10 cellular contexts compared by ENCODE assay signal in genomic region chr4:138898282-138898681, GRCh38.
A peak's percentile ranks its signal among the peaks of the same experiment; 100 is the strongest.
DNase-seq lines count a peak whose midpoint lies in the region; ATAC-seq, FAIRE-seq and TF ChIP-seq lines count a peak whose summit lies in the region.
"Had no signal": no experiment of that assay in that cellular context is flagged by ENCODE, and none has a peak within 500 bp of the region (broad histone marks: within the 10 kb centered on the region; RNA-seq: fewer than 3 reads in every experiment).

No MANE protein-coding gene starts in this region.

- H3K4me2 ChIP-seq in K562 (ENCODE audit: insufficient read depth, low read length) = no peak overlapping the region; the same call in 1 of the 2 replicates

- CTCF ChIA-PET in K562 (lab: Yijun Ruan, JAX; ENCODE audit: low intra/inter-chr PET ratio) = no interaction called here

- H3K9me3 ChIP-seq in K562 (replicated peaks; ENCODE audit: control insufficient read depth, insufficient read depth, low read depth, low read length) = no peaks in the 10 kb centered on the region
- no peaks in the 10 kb centered on the region for H3K9me3 ChIP-seq in psoas muscle

- H4K20me1 ChIP-seq in K562 (replicated peaks; ENCODE audit: control insufficient read depth, insufficient read depth, low read length) = no peaks in the 10 kb centered on the region

- POLR2A ChIA-PET in K562 (lab: Yijun Ruan, JAX) = interaction anchor here (0.9 to 1.8 kb wide), 4 partner anchors 9 to 18 kb away, joined by 3 to 8 read pairs (median 5); no protein-coding TSS in a partner anchor

- no peak overlapping the region for H3K9ac ChIP-seq in K562 (ENCODE audit: insufficient read depth in 1 of 2, low read depth in 2 of 2, low read length in 2 of 2)

- TF ChIP-seq RAD21 in K562 (CRISPR knock-in tag; conservative IDR thresholded peaks at IDR 0.05 in 1 of 2, IDR thresholded peaks at IDR 0.05 in 1 of 2) = no peak

- FAIRE-seq in K562 (lab: Jason Lieb, UNC) = no peak

- intact Hi-C loops in K562 (cut with micrococcal nuclease) = no loop called here
- intact Hi-C loops in psoas muscle (cut with DNase I) = no loop called here

- H3K36me3 ChIP-seq in K562 (ENCODE audit: control insufficient read depth, insufficient read depth, low read length) (no peaks in the 10 kb centered on the region), psoas muscle (ENCODE audit: insufficient read depth in 1 of 2, low read depth in 1 of 2) (no peaks in the 10 kb centered on the region)

- no TSS peak for BruUV-seq in K562 (replicated peaks; lab: Mats Ljungman, UMichigan)

- H3K27ac ChIP-seq in K562 (ENCODE audit: extremely low read depth, low read depth, low read length) = no peak overlapping the region
- H3K27ac ChIP-seq in psoas muscle = peak overlapping the region; percentile 82

- WGBS in K562 (ENCODE audit: insufficient coverage, low coverage, missing lambda C conversion rate) = 0% methylated on average over 2 of the region's 2 CpGs
- 45 to 54% (median 46%) methylated on average over 2 of the region's 2 CpGs for WGBS in psoas muscle, 3 donors

- no peak overlapping the region for H2AFZ ChIP-seq in K562 (ENCODE audit: low read depth, low read length)

- H3K27me3 ChIP-seq in K562 (ENCODE audit: control insufficient read depth in 2 of 2, insufficient read depth in 2 of 2, low read length in 2 of 2) (no peaks in the 10 kb centered on the region), psoas muscle (ENCODE audit: insufficient read depth in 3 of 3, low read length in 2 of 3) (no peaks in the 10 kb centered on the region)

- H3K4me3 ChIP-seq in K562 = no peak overlapping the region
- peak overlapping the region; percentile 36 for H3K4me3 ChIP-seq in psoas muscle

- H3K79me2 ChIP-seq in K562 (ENCODE audit: control insufficient read depth, insufficient read depth, low read length) = no peaks in the 10 kb centered on the region

- TF ChIP-seq EP300 in K562 (IDR thresholded peaks at IDR 0.05; ENCODE audit: low read length) = no peak; the same call in 1 of the 2 replicates

- TF ChIP-seq CTCF in K562 (IDR thresholded peaks at IDR 0.05 in 2 of 3, conservative IDR thresholded peaks at IDR 0.05 in 1 of 3; ENCODE audit: insufficient read depth in 2 of 3, low read depth in 1 of 3, low read length in 3 of 3) = no peak
- no peak for TF ChIP-seq CTCF in psoas muscle (IDR thresholded peaks at IDR 0.05)

- no peaks in the 10 kb centered on the region for H3K9me1 ChIP-seq in K562 (ENCODE audit: control insufficient read depth, insufficient read depth, low read length)

- H3K4me1 ChIP-seq in K562 (replicated peaks in 1 of 2; ENCODE audit: control insufficient read depth in 2 of 2, insufficient read depth in 2 of 2, low read length in 2 of 2) (peaks cover 0 to 11% of the 10 kb centered on the region in 2 experiments; a peak in 2 of 5 replicates), psoas muscle (peaks cover 18% of the 10 kb centered on the region)

- DNase-seq in NCI-H2171 treated with DMSO at 0.1 percent for 48 hours (lab: John Stamatoyannopoulos, UW) = peak; percentile 56
- no peak for DNase-seq in NCI-H2171 (lab: John Stamatoyannopoulos, UW)
- DNase-seq in NCI-H2081 (lab: John Stamatoyannopoulos, UW) = peak; percentile 48 to 86
- no peak for DNase-seq in K562 (ENCODE audit: extremely low read depth in 1 of 4, low spot score in 3 of 4)
- no peak for DNase-seq in psoas muscle
- DNase-seq in stimulated activated CD4-positive, alpha-beta T cell treated with anti-CD3 and anti-CD28 coated beads, Interleukin-4, amount 100 ng/mL, for 1 hour = no peak
- no peak for DNase-seq in NCI-H2196 (lab: John Stamatoyannopoulos, UW; ENCODE audit: unreplicated experiment)
- DNase-seq in MV-4-11 (lab: John Stamatoyannopoulos, UW) = no peak
- DNase-seq: NCI-H1930, occipital lobe had no signal

- in situ Hi-C loops in K562 (cut with MboI) = no loop called here

- ATAC-seq in K562 (peak; percentile 11; the same call in 1 of the 3 replicates), psoas muscle (peak in 3 of 4 donors; percentile 34 to 54 (median 41))

- no peak for TF ChIP-seq POLR2A in K562 (conservative IDR thresholded peaks at IDR 0.05)

TF ChIP-seq in K562, 482 proteins besides CTCF, POLR2A, EP300 and RAD21 (continues in another document):
- TF ChIP-seq BCL6 (CRISPR knock-in tag; IDR thresholded peaks at IDR 0.05) (no peak), ZNF583 (CRISPR knock-in tag; IDR thresholded peaks at IDR 0.05) (no peak), HNRNPL (IDR thresholded peaks at IDR 0.05; ENCODE audit: low read depth, low read length) (no peak), TRIM24 (IDR thresholded peaks at IDR 0.05) (no peak), CXXC5 (CRISPR knock-in tag; IDR thresholded peaks at IDR 0.05) (no peak), ZNF384 (IDR thresholded peaks at IDR 0.05; ENCODE audit: low read depth, low read length) (no peak), KAT8 (IDR thresholded peaks at IDR 0.05; ENCODE audit: low read depth) (no peak), RBM22 (IDR thresholded peaks at IDR 0.05; ENCODE audit: low read depth, low read length, poor library complexity, severe bottlenecking) (no peak), NFRKB (IDR thresholded peaks at IDR 0.05; ENCODE audit: low read depth) (no peak), ZNF407 (IDR thresholded peaks at IDR 0.05; ENCODE audit: low read depth) (no peak), ZKSCAN8 (CRISPR knock-in tag; IDR thresholded peaks at IDR 0.05) (no peak), SMARCA4 (IDR thresholded peaks at IDR 0.05) (peak; percentile 11; the same call in 1 of the 2 replicates), DACH1 (IDR thresholded peaks at IDR 0.05; ENCODE audit: partially characterized antibody) (no peak), FOXP4 (CRISPR knock-in tag; IDR thresholded peaks at IDR 0.05; ENCODE audit: borderline replicate concordance) (no peak), ZNF41 (CRISPR knock-in tag; conservative IDR thresholded peaks at IDR 0.05) (no peak)

Comparison
In these comparisons a context has a peak if more than half of its experiments do, and no peak if none do; other contexts are left out.
1. DNase-seq: peak in NCI-H2171 treated with DMSO at 0.1 percent for 48 hours (single experiment) and NCI-H2081 (2 of 2); none in NCI-H2171 (single experiment), K562 (0 of 4), psoas muscle (0 of 2), stimulated activated CD4-positive, alpha-beta T cell treated with anti-CD3 and anti-CD28 coated beads, Interleukin-4, amount 100 ng/mL, for 1 hour (single experiment), NCI-H2196 (single experiment) and MV-4-11 (single experiment).